ENCODE assay signal across 23 cellular contexts in the genomic region with DNA sequence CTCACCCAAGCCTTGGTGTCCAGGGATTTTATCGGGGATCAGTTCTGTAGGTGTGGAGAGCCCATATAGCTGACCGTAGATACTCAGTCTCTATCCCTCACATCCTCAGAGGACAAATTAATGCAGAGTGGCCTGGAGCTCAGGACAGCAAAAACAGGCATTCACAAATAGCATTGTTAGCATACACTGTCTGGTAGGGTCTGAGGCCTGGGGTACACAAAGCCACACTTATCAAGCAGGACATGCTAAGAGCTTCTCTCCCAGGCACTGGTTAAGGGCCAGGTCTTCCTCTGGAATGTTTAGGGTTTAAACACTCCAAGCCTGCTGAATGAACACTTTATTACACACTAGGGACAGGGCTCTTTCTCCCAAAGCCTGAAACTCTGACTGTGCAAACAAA.
"Had no signal": no experiment of that assay in that cellular context is flagged by ENCODE, and none has a peak within 500 bp of the region (broad histone marks: within the 10 kb centered on the region; RNA-seq: fewer than 3 reads in every experiment).

No MANE protein-coding gene starts in this region.

- H3K4me1 ChIP-seq: colonic mucosa, gastrocnemius medialis, psoas muscle, spleen, vagina had no signal

- H3K9me3 ChIP-seq: colonic mucosa, gastrocnemius medialis, mucosa of descending colon, neutrophil, psoas muscle, spleen, thoracic aorta, vagina had no signal

- H3K27me3 ChIP-seq: colonic mucosa, gastrocnemius medialis, neutrophil, tibial nerve, vagina had no signal

- H3K36me3 ChIP-seq: colonic mucosa, gastrocnemius medialis, neutrophil, spleen, thoracic aorta, tibial nerve, vagina had no signal

- H3K27ac ChIP-seq: colonic mucosa, epithelial cell of prostate, gastrocnemius medialis, neutrophil, psoas muscle, skin epidermis, spleen, thoracic aorta, tibial nerve, vagina had no signal

- DNase-seq: colonic mucosa; effector CD8-positive, alpha-beta T cell; endodermal cell; foreskin fibroblast; gastrocnemius medialis; head of caudate nucleus; kidney; mucosa of descending colon; naive B cell; psoas muscle; right cardiac atrium; spleen; stimulated activated CD4-positive, alpha-beta T cell treated with anti-CD3 and anti-CD28 coated beads, Interleukin-4, amount 100 ng/mL, for 4 hours; stimulated activated naive B cell treated with anti-CD40 and anti-IgM and Interleukin-4, amounts not matched to agents 10 μg/mL and 1 μg/mL and 100 μg/mL, for 72 hours had no signal

- ATAC-seq: esophagus mucosa; gastrocnemius medialis; left lobe of liver; mucosa of descending colon; psoas muscle; right cardiac atrium; stimulated activated naive B cell treated with anti-CD40 and anti-IgM and Interleukin-4, amounts not matched to agents 10 μg/mL and 1 μg/mL and 100 μg/mL, for 72 hours had no signal

- FAIRE-seq: kidney had no signal

- H3K4me3 ChIP-seq: colonic mucosa, gastrocnemius medialis, lung, mucosa of descending colon, psoas muscle, skin epidermis, spleen, thoracic aorta, tibial nerve, vagina had no signal
